Comparison of ENCODE assay signal across 15 cellular contexts in genomic region chr17:72125226-72125651, GRCh38. TPM values are rescaled to one million over a fixed set of nuclear protein-coding genes. Genes with fewer than 3 reads are reported as not detected.
A peak's percentile ranks its signal among the peaks of the same experiment; 100 is the strongest.
DNase-seq lines count a peak whose midpoint lies in the region; ATAC-seq, FAIRE-seq and TF ChIP-seq lines count a peak whose summit lies in the region.
"Had no signal": no experiment of that assay in that cellular context is flagged by ENCODE, and none has a peak within 500 bp of the region (broad histone marks: within the 10 kb centered on the region; RNA-seq: fewer than 3 reads in every experiment).

No MANE protein-coding gene starts in this region.

- H2BK5ac ChIP-seq in neuronal stem cell (ENCODE audit: low read length) = no peak overlapping the region

- peaks cover 30% of the 10 kb centered on the region for H3K36me3 Mint-ChIP-seq in brain
- peaks cover 4% of the 10 kb centered on the region for H3K36me3 Mint-ChIP-seq in activated CD4-positive, alpha-beta T cell treated with anti-CD3 and anti-CD28 coated beads, Interleukin-2, amount 10 ng/mL, durations not matched to agents 24 days and 14 days (ENCODE audit: low read depth)

- no peak overlapping the region for H2BK120ac ChIP-seq in neuronal stem cell (ENCODE audit: low read depth, low read length)

- H3K14ac ChIP-seq in neuronal stem cell (ENCODE audit: low read length) = no peak overlapping the region

- H3K27ac ChIP-seq in neuronal stem cell (replicated peaks; ENCODE audit: low read length) (no peak overlapping the region), upper lobe of left lung (no peak overlapping the region)

- no peak overlapping the region for H3K4me3 ChIP-seq in neuronal stem cell (ENCODE audit: low read length in 2 of 2)
- no peak overlapping the region for H3K4me3 ChIP-seq in upper lobe of left lung

- peaks cover 0 to 7% (median 2%) of the 10 kb centered on the region in 5 experiments for H3K9me3 Mint-ChIP-seq in brain
- H3K9me3 Mint-ChIP-seq in activated CD4-positive, alpha-beta T cell treated with anti-CD3 and anti-CD28 coated beads, Interleukin-2, amount 10 ng/mL, durations not matched to agents 24 days and 14 days = no peaks in the 10 kb centered on the region

- H4K8ac ChIP-seq in neuronal stem cell (ENCODE audit: low read depth, low read length) = no peak overlapping the region

- DNase-seq in Ammon's horn (ENCODE audit: low spot score) = peak; percentile 43
- peak; percentile 45 for DNase-seq in M059J (ENCODE audit: low read depth)
- no peak for DNase-seq in neuronal stem cell (ENCODE audit: low spot score)
- DNase-seq in urothelium cell line (ENCODE audit: low spot score) = no peak
- no peak for DNase-seq in activated CD4-positive, alpha-beta T cell treated with anti-CD3 and anti-CD28 coated beads, Interleukin-2, amount 10 ng/mL, durations not matched to agents 24 days and 14 days
- no peak for DNase-seq in upper lobe of left lung
- DNase-seq: activated CD8-positive, alpha-beta memory T cell treated with anti-CD3 and anti-CD28 coated beads, Interleukin-2, amount 50 U/mL, for 4 hours; kidney glomerular epithelial cell; NCI-H1417 treated with DMSO at 0.1 percent for 48 hours; NCI-H82; SHP77 treated with DMSO at 0.1 percent for 48 hours; stimulated activated CD8-positive, alpha-beta memory T cell treated with anti-CD3 and anti-CD28 coated beads, Interleukin-4, amount 100 ng/mL, for 48 hours had no signal

- H2AK5ac ChIP-seq in neuronal stem cell (ENCODE audit: low read depth, low read length) = no peak overlapping the region

- H3K9me3 ChIP-seq in neuronal stem cell (replicated peaks in 1 of 2; ENCODE audit: control insufficient read depth in 2 of 2, insufficient read depth in 1 of 2, low read depth in 1 of 2, low read length in 2 of 2) = no peaks in the 10 kb centered on the region
- no peaks in the 10 kb centered on the region for H3K9me3 ChIP-seq in upper lobe of left lung

- no peak overlapping the region for H3K23ac ChIP-seq in neuronal stem cell (ENCODE audit: low read depth, low read length, poor library complexity)

- TF ChIP-seq CTCF in brain (conservative IDR thresholded peaks at IDR 0.05) = no peak
- no peak for TF ChIP-seq CTCF in upper lobe of left lung (IDR thresholded peaks at IDR 0.05)

- no CpG with 5 or more reads among the region's 4 CpGs for WGBS in neuronal stem cell (ENCODE audit: extremely low coverage in 2 of 2, insufficient read length in 2 of 2, insufficient replicate concordance in 1 of 2), 2 donors
- 63 to 76% methylated on average over 4 of the region's 4 CpGs for WGBS in upper lobe of left lung, 2 donors

- H2BK12ac ChIP-seq in neuronal stem cell (ENCODE audit: low read length) = no peak overlapping the region

- no peak overlapping the region for H3K9ac ChIP-seq in neuronal stem cell (ENCODE audit: low read depth, low read length, poor library complexity)

- H3K27me3 Mint-ChIP-seq in brain = peaks cover 34% of the 10 kb centered on the region
- H3K27me3 Mint-ChIP-seq in activated CD4-positive, alpha-beta T cell treated with anti-CD3 and anti-CD28 coated beads, Interleukin-2, amount 10 ng/mL, durations not matched to agents 24 days and 14 days = peaks cover 35% of the 10 kb centered on the region

- intact Hi-C loops in activated CD4-positive, alpha-beta T cell treated with anti-CD3 and anti-CD28 coated beads, Interleukin-2, amount 10 ng/mL, durations not matched to agents 24 days and 14 days (cut with micrococcal nuclease) = no loop called here

- no peak for TF ChIP-seq POLR2A in upper lobe of left lung (IDR thresholded peaks at IDR 0.05)

- peak overlapping the region; percentile 67 to 96 (median 91) for H3K4me3 Mint-ChIP-seq in brain
- no peak overlapping the region for H3K4me3 Mint-ChIP-seq in activated CD4-positive, alpha-beta T cell treated with anti-CD3 and anti-CD28 coated beads, Interleukin-2, amount 10 ng/mL, durations not matched to agents 24 days and 14 days

- no peak overlapping the region for H4K91ac ChIP-seq in neuronal stem cell (ENCODE audit: low read depth, low read length, poor library complexity)

- FAIRE-seq in urothelium cell line (lab: Jason Lieb, UNC) = no peak
- FAIRE-seq: GM12892 had no signal

- H3K36me3 ChIP-seq in neuronal stem cell (replicated peaks in 1 of 2; ENCODE audit: control insufficient read depth in 2 of 2, insufficient read depth in 2 of 2, low read length in 2 of 2) (peaks cover 9 to 18% of the 10 kb centered on the region in 2 donors), upper lobe of left lung (no peaks in the 10 kb centered on the region)

- H3K4me1 ChIP-seq in neuronal stem cell (ENCODE audit: control insufficient read depth in 2 of 2, insufficient read depth in 1 of 2, low read depth in 1 of 2, low read length in 2 of 2) = peaks cover 4 to 28% of the 10 kb centered on the region in 2 donors
- peaks cover 0 to 33% (median 7%) of the 10 kb centered on the region in 4 donors for H3K4me1 ChIP-seq in upper lobe of left lung

- ATAC-seq in HG02610 (IDR thresholded peaks at IDR 0.05; ENCODE audit: unreplicated experiment) (no peak), upper lobe of left lung (ENCODE audit: low FRiP score in 2 of 2) (no peak)

- TF ChIP-seq EP300 in upper lobe of left lung (IDR thresholded peaks at IDR 0.05) = no peak

- H3K18ac ChIP-seq in neuronal stem cell (ENCODE audit: low read length) = no peak overlapping the region

- H3K4me1 Mint-ChIP-seq in brain = peaks cover 63% of the 10 kb centered on the region
- H3K4me1 Mint-ChIP-seq in activated CD4-positive, alpha-beta T cell treated with anti-CD3 and anti-CD28 coated beads, Interleukin-2, amount 10 ng/mL, durations not matched to agents 24 days and 14 days = peaks cover 5% of the 10 kb centered on the region

- H2BK15ac ChIP-seq in neuronal stem cell (ENCODE audit: low read length) = no peak overlapping the region

- H3K4ac ChIP-seq in neuronal stem cell (ENCODE audit: low read length) = no peak overlapping the region

- H3K27me3 ChIP-seq in neuronal stem cell (ENCODE audit: control insufficient read depth in 3 of 3, insufficient read depth in 3 of 3, low read depth in 1 of 3, low read length in 3 of 3) (peaks cover 0 to 15% (median 2%) of the 10 kb centered on the region in 3 experiments), upper lobe of left lung (peaks cover 0 to 25% (median 11%) of the 10 kb centered on the region in 4 donors)

- peak overlapping the region; percentile 19 for H3K4me2 ChIP-seq in neuronal stem cell (ENCODE audit: insufficient read depth, low read length, poor library complexity, severe bottlenecking)

- H3K79me1 ChIP-seq in neuronal stem cell (ENCODE audit: low read depth, low read length) = peaks cover 12% of the 10 kb centered on the region

- H3K27ac Mint-ChIP-seq in brain = peak overlapping the region; percentile 34 to 99 (median 97)
- H3K27ac Mint-ChIP-seq in activated CD4-positive, alpha-beta T cell treated with anti-CD3 and anti-CD28 coated beads, Interleukin-2, amount 10 ng/mL, durations not matched to agents 24 days and 14 days = no peak overlapping the region

- no peak overlapping the region for H2AFZ ChIP-seq in neuronal stem cell (ENCODE audit: low read length)

RNA-seq across cellular contexts. Expression of gene SOX9, which starts 4.4 kb away (rescaled TPM):
- total RNA-seq in M059J (2014; rRNA removed; shearing (Covaris generic)) = 16.9 and 24.3 TPM in 2 replicates
- 35.4 TPM for polyA plus RNA-seq in brain (ENCODE audit: insufficient read depth, low read depth, low replicate concordance)
- polyA plus RNA-seq in neuronal stem cell (2013, experiment 1 of 2) = 65.2 TPM
- 69.2 TPM for polyA plus RNA-seq in neuronal stem cell (2013, experiment 2 of 2)
- total RNA-seq in activated CD4-positive, alpha-beta T cell treated with anti-CD3 and anti-CD28 coated beads, Interleukin-2, amount 10 ng/mL, durations not matched to agents 24 days and 14 days = not detected in 2 replicates
- 10 to 100 TPM in 1 of 6 donors, 1 to 10 TPM in 5; 3.3 to 10.7 (median 4.3) TPM for total RNA-seq in upper lobe of left lung

Comparison
In these comparisons a context has a peak if more than half of its experiments do, and no peak if none do; other contexts are left out.
1. DNase-seq: peak in Ammon's horn (single experiment) and M059J (single experiment); none in neuronal stem cell (single experiment), urothelium cell line (single experiment), activated CD4-positive, alpha-beta T cell treated with anti-CD3 and anti-CD28 coated beads, Interleukin-2, amount 10 ng/mL, durations not matched to agents 24 days and 14 days (single experiment) and upper lobe of left lung (0 of 2).